ENCODE assay signal across 8 cellular contexts in the genomic region with DNA sequence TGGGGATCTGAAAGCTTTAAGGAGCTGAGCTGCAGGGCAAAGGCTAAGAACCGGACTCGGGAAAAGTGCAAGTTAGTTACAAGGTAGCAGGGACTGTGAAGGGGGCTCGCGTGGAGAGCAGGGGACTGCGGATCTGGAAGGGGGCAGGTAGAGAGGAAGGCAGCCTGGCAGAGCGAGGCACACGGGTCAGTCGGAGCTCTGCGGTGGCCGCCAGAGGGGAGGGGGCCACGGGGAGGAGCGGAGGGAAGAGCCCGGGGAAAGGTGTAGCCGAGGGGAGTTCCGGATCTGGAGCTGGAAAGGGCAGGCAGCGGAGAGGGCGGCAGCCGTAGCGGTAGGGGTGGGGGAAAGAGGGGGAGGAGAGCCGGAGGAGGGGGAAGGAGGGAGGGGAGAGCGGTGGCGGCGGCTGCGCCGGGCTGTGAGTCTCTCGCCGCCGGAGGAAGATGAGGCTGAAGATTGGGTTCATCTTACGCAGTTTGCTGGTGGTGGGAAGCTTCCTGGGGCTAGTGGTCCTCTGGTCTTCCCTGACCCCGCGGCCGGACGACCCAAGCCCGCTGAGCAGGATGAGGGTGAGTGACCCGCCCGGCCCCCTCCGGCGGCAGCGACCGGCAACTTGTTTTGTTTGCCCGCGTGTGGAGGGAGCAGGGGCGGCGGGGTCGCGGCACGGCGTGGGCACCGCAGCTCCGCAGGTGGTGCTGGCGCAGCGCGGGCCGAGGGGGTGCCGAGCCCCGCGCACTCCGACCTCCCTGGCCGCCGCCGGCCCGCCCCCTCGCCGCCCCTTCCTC. TPM values are rescaled to one million over a fixed set of nuclear protein-coding genes. Genes with fewer than 3 reads are reported as not detected.
A peak's percentile ranks its signal among the peaks of the same experiment; 100 is the strongest.
DNase-seq lines count a peak whose midpoint lies in the region; ATAC-seq and TF ChIP-seq lines count a peak whose summit lies in the region.

A gene with protein sequence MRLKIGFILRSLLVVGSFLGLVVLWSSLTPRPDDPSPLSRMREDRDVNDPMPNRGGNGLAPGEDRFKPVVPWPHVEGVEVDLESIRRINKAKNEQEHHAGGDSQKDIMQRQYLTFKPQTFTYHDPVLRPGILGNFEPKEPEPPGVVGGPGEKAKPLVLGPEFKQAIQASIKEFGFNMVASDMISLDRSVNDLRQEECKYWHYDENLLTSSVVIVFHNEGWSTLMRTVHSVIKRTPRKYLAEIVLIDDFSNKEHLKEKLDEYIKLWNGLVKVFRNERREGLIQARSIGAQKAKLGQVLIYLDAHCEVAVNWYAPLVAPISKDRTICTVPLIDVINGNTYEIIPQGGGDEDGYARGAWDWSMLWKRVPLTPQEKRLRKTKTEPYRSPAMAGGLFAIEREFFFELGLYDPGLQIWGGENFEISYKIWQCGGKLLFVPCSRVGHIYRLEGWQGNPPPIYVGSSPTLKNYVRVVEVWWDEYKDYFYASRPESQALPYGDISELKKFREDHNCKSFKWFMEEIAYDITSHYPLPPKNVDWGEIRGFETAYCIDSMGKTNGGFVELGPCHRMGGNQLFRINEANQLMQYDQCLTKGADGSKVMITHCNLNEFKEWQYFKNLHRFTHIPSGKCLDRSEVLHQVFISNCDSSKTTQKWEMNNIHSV (plus strand): TSS at position 416 of the 782 bp plus-strand sequence. CDS start 25 bp downstream, at position 441.

- POLR2A ChIA-PET in activated CD4-positive, alpha-beta T cell treated with anti-CD3 and anti-CD28 coated beads for 36 hours (lab: Charles Lee), result interaction anchor here (0.6 to 0.7 kb wide), 2 partner anchors 158 to 166 kb away, joined by 3 read pairs; a partner anchor contains a TSS

- H3K9me3 Mint-ChIP-seq in activated CD4-positive, alpha-beta T cell treated with anti-CD3 and anti-CD28 coated beads for 36 hours (ENCODE audit: low read depth), result no peaks in the 10 kb centered on the region

- no peaks in the 10 kb centered on the region for H3K27me3 Mint-ChIP-seq in activated CD4-positive, alpha-beta T cell treated with anti-CD3 and anti-CD28 coated beads for 36 hours

- no peak for DNase-seq in AG09309 (ENCODE audit: low read depth)
- DNase-seq in NCI-H345 treated with DMSO at 0.1 percent for 48 hours (lab: John Stamatoyannopoulos, UW; ENCODE audit: unreplicated experiment), result peak; percentile 48
- DNase-seq in activated CD4-positive, alpha-beta T cell treated with anti-CD3 and anti-CD28 coated beads for 36 hours, result peak; percentile 83
- DNase-seq in left kidney (ENCODE audit: low read depth, low spot score), result peak; percentile 95
- DNase-seq in stimulated activated CD4-positive, alpha-beta T cell treated with anti-CD3 and anti-CD28 coated beads, Interleukin-2, amount 100 ng/mL, for 4 hours (ENCODE audit: low read depth), result peak; percentile 57

- peak within 1 kb of the TSS; percentile 79 for H3K27ac ChIP-seq in cingulate gyrus (ENCODE audit: low read depth, low read length)

- CTCF ChIA-PET in activated CD4-positive, alpha-beta T cell treated with anti-CD3 and anti-CD28 coated beads for 36 hours (lab: Charles Lee), result interaction anchor here (0.6 to 3.0 kb wide), 7 partner anchors 16 to 253 kb away, joined by 3 to 8 read pairs (median 3); no protein-coding TSS in a partner anchor

- ATAC-seq in GM19023 (IDR thresholded peaks at IDR 0.05; ENCODE audit: unreplicated experiment) (peak; percentile 39), HG03175 (IDR thresholded peaks at IDR 0.05; ENCODE audit: unreplicated experiment) (peak; percentile 34)
- ATAC-seq in activated CD4-positive, alpha-beta T cell treated with anti-CD3 and anti-CD28 coated beads for 36 hours, result peak; percentile 57

- H3K27ac Mint-ChIP-seq in activated CD4-positive, alpha-beta T cell treated with anti-CD3 and anti-CD28 coated beads for 36 hours, result peak within 1 kb of the TSS; percentile 89

- peaks cover 42% of the 10 kb centered on the region for H3K4me1 Mint-ChIP-seq in activated CD4-positive, alpha-beta T cell treated with anti-CD3 and anti-CD28 coated beads for 36 hours

- TF ChIP-seq CTCF in AG09309 (IDR thresholded peaks at IDR 0.05; ENCODE audit: control insufficient read depth, insufficient read depth, low read depth, low read length, missing control alignments), result no peak

- H3K4me3 Mint-ChIP-seq in activated CD4-positive, alpha-beta T cell treated with anti-CD3 and anti-CD28 coated beads for 36 hours, result peak within 1 kb of the TSS; percentile 92

- peak within 1 kb of the TSS; percentile 77 for H3K4me3 ChIP-seq in AG09309 (ENCODE audit: control insufficient read depth, low read depth, low read length)

- intact Hi-C loops in activated CD4-positive, alpha-beta T cell treated with anti-CD3 and anti-CD28 coated beads for 36 hours (cut with DNase I, micrococcal nuclease), result loop anchor here (1.0 to 10.0 kb wide), 8 partner anchors 22 to 202 kb away; a partner anchor contains a TSS

- H3K36me3 Mint-ChIP-seq in activated CD4-positive, alpha-beta T cell treated with anti-CD3 and anti-CD28 coated beads for 36 hours (ENCODE audit: low read depth), result no peaks in the 10 kb centered on the region

RNA-seq across cellular contexts. Expression of the gene that starts here (rescaled TPM):
- total RNA-seq in activated CD4-positive, alpha-beta T cell treated with anti-CD3 and anti-CD28 coated beads for 36 hours, result 10 to 100 TPM; 11.4 to 15.1 TPM
